Comparison of ENCODE assay signal across 11 cellular contexts in genomic region chr11:31804439-31805036, GRCh38. TPM values are rescaled to one million over a fixed set of nuclear protein-coding genes. Genes with fewer than 3 reads are reported as not detected.
DNase-seq lines count a peak whose midpoint lies in the region; ATAC-seq and TF ChIP-seq lines count a peak whose summit lies in the region.
"Had no signal": no experiment of that assay in that cellular context is flagged by ENCODE, and none has a peak within 500 bp of the region (broad histone marks: within the 10 kb centered on the region; RNA-seq: fewer than 3 reads in every experiment).

No MANE protein-coding gene starts in this region.

- H3K36me3 Mint-ChIP-seq in CD8-positive, alpha-beta memory T cell: no peaks in the 10 kb centered on the region
- H3K36me3 Mint-ChIP-seq in dendritic cell treated with granulocyte-macrophage colony-stimulating factor and Interleukin-4, amounts not matched to agents 40 ng/mL and 50 ng/mL, for 4 days (ENCODE audit: low read depth): no peaks in the 10 kb centered on the region
- peaks cover 47% of the 10 kb centered on the region for H3K36me3 Mint-ChIP-seq in neural crest cell (ENCODE audit: low read depth)

- H3K27me3 Mint-ChIP-seq in CD8-positive, alpha-beta memory T cell: peaks cover 87 to 89% of the 10 kb centered on the region in 2 donors
- peaks cover 94% of the 10 kb centered on the region for H3K27me3 Mint-ChIP-seq in dendritic cell treated with granulocyte-macrophage colony-stimulating factor and Interleukin-4, amounts not matched to agents 40 ng/mL and 50 ng/mL, for 4 days
- peaks cover 98% of the 10 kb centered on the region for H3K27me3 Mint-ChIP-seq in neural crest cell (ENCODE audit: low read depth)

- CTCF ChIA-PET in CD8-positive, alpha-beta memory T cell (lab: Charles Lee): no interaction called here

- POLR2A ChIA-PET in CD8-positive, alpha-beta memory T cell (lab: Charles Lee): no interaction called here

- no peak for TF ChIP-seq CTCF in neural crest cell (conservative IDR thresholded peaks at IDR 0.05)

- H3K4me3 ChIP-seq in CD8-positive, alpha-beta memory T cell (ENCODE audit: low read length): peak overlapping the region; percentile 0
- H3K4me3 ChIP-seq: lung had no signal

- peaks cover 5 to 65% (median 33%) of the 10 kb centered on the region in 5 donors for H3K9me3 Mint-ChIP-seq in CD8-positive, alpha-beta memory T cell
- H3K9me3 Mint-ChIP-seq in dendritic cell treated with granulocyte-macrophage colony-stimulating factor and Interleukin-4, amounts not matched to agents 40 ng/mL and 50 ng/mL, for 4 days: peaks cover 27% of the 10 kb centered on the region
- no peaks in the 10 kb centered on the region for H3K9me3 Mint-ChIP-seq in neural crest cell

- no peak overlapping the region for H3K27ac ChIP-seq in CD8-positive, alpha-beta memory T cell (ENCODE audit: low read depth, low read length)
- H3K27ac ChIP-seq: Peyer's patch had no signal

- peak overlapping the region in 6 of 7 donors; percentile 53 to 74 (median 70) for H3K4me3 Mint-ChIP-seq in CD8-positive, alpha-beta memory T cell
- peak overlapping the region; percentile 45 for H3K4me3 Mint-ChIP-seq in dendritic cell treated with granulocyte-macrophage colony-stimulating factor and Interleukin-4, amounts not matched to agents 40 ng/mL and 50 ng/mL, for 4 days
- peak overlapping the region; percentile 91 for H3K4me3 Mint-ChIP-seq in neural crest cell

- no peak for DNase-seq in CD8-positive, alpha-beta memory T cell
- DNase-seq in neural crest cell (ENCODE audit: low read depth, low spot score) (peak; percentile 25), NCI-H526 treated with DMSO at 0.1 percent for 48 hours (lab: John Stamatoyannopoulos, UW) (no peak), HUDEP-2 (lab: John Stamatoyannopoulos, UW; ENCODE audit: unreplicated experiment in 76 of 76) (no peak), anterior cingulate cortex (lab: John Stamatoyannopoulos, UW) (no peak)
- DNase-seq: GOT3 had no signal

- ATAC-seq in HG02588 (IDR thresholded peaks at IDR 0.05; ENCODE audit: unreplicated experiment): peak; percentile 34
- ATAC-seq in HG03280 (IDR thresholded peaks at IDR 0.05; ENCODE audit: unreplicated experiment): no peak

- H3K36me3 ChIP-seq in CD8-positive, alpha-beta memory T cell (ENCODE audit: insufficient read depth, low read length): no peaks in the 10 kb centered on the region
- H3K36me3 ChIP-seq: Peyer's patch had no signal

- H3K4me1 Mint-ChIP-seq in CD8-positive, alpha-beta memory T cell: peaks cover 48 to 57% (median 52%) of the 10 kb centered on the region in 3 donors
- H3K4me1 Mint-ChIP-seq in dendritic cell treated with granulocyte-macrophage colony-stimulating factor and Interleukin-4, amounts not matched to agents 40 ng/mL and 50 ng/mL, for 4 days (ENCODE audit: low read depth): peaks cover 38% of the 10 kb centered on the region
- H3K4me1 Mint-ChIP-seq in neural crest cell: peaks cover 60% of the 10 kb centered on the region

- H3K9me3 ChIP-seq in CD8-positive, alpha-beta memory T cell (ENCODE audit: low read length): no peaks in the 10 kb centered on the region

- H3K27ac Mint-ChIP-seq in CD8-positive, alpha-beta memory T cell: peak overlapping the region in 3 of 8 donors; percentile 21 to 75 (median 34)
- H3K27ac Mint-ChIP-seq in dendritic cell treated with granulocyte-macrophage colony-stimulating factor and Interleukin-4, amounts not matched to agents 40 ng/mL and 50 ng/mL, for 4 days: no peak overlapping the region
- H3K27ac Mint-ChIP-seq in neural crest cell (ENCODE audit: unreplicated experiment): peak overlapping the region; percentile 90

- H3K4me1 ChIP-seq in CD8-positive, alpha-beta memory T cell (ENCODE audit: insufficient read depth, low read length): peaks cover 19% of the 10 kb centered on the region

- intact Hi-C loops in dendritic cell treated with granulocyte-macrophage colony-stimulating factor and Interleukin-4, amounts not matched to agents 40 ng/mL and 50 ng/mL, for 4 days (cut with micrococcal nuclease): loop anchor here (10.0 kb wide), 1 partner anchor 300 kb away; the partner anchor contains the start of genes ELP4 and IMMP1L

- H3K27me3 ChIP-seq in CD8-positive, alpha-beta memory T cell (ENCODE audit: insufficient read depth, low read length, poor library complexity, severe bottlenecking): peaks cover 87% of the 10 kb centered on the region

RNA-seq across cellular contexts. Expression of gene PAX6, which starts 6.6 kb away (rescaled TPM):
- not detected for total RNA-seq in CD8-positive, alpha-beta memory T cell
- not detected for polyA plus RNA-seq in CD8-positive, alpha-beta memory T cell
- 83.7 and 86.7 TPM in 2 replicates for total RNA-seq in neural crest cell
- total RNA-seq: lung had no signal

Comparison
In these comparisons a context has a peak if more than half of its experiments do, and no peak if none do; other contexts are left out.
1. RNA of gene PAX6, which starts 6.6 kb away (total RNA-seq): 83.7 to 86.7 TPM in neural crest cell; not detected in CD8-positive, alpha-beta memory T cell; every median in the first group is over 10 times any median in the second.
2. Peak in every context shown above with its lines, with median percentiles within 50 percentile points of each other: H3K4me3 Mint-ChIP-seq.